Comparison of ENCODE assay signal across 8 cellular contexts in the genomic region with DNA sequence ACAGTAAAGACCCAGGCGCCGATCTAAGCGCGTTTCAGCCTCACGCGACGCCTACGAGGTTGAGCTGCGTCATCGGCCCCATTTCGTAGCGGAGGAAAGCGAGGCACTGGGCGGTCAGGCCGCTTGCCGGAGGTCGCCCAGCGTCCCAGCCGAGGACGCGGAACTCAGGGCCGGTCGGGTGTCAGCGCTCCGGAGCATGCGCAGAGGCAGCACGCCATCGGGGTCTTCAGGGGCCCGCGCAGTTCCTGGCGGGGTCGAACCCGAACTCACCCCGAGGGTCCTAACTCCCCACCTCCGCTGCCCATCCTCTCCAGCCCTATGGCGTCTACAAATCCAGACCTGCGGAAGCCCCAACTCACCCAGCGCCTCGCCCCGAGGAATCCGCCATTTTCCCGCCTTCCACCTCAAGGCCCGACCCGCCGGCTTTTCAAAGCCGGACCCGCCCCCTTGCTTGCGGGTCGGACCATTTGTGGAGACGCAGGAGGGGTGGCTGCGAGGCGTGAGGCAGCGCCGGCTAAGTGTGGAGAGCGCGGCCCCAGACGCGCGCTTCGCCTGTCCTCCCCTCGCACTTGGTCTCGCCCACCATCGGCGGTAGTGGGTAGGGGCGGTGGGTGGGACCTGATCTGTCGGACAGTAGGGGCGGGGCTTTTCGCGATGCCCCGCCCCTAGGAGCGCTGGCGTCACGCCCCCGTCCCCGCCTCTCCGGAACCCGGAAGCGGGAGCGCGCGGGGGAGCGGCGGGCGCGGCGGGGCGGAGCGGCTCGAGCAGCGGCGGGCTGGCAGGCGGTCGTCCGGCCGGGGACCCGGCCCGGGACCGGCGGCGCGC. TPM values are rescaled to one million over a fixed set of nuclear protein-coding genes. Genes with fewer than 3 reads are reported as not detected.
A peak's percentile ranks its signal among the peaks of the same experiment; 100 is the strongest.
DNase-seq lines count a peak whose midpoint lies in the region; ATAC-seq and TF ChIP-seq lines count a peak whose summit lies in the region.

A gene with protein sequence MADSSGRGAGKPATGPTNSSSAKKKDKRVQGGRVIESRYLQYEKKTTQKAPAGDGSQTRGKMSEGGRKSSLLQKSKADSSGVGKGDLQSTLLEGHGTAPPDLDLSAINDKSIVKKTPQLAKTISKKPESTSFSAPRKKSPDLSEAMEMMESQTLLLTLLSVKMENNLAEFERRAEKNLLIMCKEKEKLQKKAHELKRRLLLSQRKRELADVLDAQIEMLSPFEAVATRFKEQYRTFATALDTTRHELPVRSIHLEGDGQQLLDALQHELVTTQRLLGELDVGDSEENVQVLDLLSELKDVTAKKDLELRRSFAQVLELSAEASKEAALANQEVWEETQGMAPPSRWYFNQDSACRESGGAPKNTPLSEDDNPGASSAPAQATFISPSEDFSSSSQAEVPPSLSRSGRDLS (minus strand): TSS at position 418 of the 825 bp plus-strand sequence. CDS start 30 bp downstream, at position 388.
A gene with protein sequence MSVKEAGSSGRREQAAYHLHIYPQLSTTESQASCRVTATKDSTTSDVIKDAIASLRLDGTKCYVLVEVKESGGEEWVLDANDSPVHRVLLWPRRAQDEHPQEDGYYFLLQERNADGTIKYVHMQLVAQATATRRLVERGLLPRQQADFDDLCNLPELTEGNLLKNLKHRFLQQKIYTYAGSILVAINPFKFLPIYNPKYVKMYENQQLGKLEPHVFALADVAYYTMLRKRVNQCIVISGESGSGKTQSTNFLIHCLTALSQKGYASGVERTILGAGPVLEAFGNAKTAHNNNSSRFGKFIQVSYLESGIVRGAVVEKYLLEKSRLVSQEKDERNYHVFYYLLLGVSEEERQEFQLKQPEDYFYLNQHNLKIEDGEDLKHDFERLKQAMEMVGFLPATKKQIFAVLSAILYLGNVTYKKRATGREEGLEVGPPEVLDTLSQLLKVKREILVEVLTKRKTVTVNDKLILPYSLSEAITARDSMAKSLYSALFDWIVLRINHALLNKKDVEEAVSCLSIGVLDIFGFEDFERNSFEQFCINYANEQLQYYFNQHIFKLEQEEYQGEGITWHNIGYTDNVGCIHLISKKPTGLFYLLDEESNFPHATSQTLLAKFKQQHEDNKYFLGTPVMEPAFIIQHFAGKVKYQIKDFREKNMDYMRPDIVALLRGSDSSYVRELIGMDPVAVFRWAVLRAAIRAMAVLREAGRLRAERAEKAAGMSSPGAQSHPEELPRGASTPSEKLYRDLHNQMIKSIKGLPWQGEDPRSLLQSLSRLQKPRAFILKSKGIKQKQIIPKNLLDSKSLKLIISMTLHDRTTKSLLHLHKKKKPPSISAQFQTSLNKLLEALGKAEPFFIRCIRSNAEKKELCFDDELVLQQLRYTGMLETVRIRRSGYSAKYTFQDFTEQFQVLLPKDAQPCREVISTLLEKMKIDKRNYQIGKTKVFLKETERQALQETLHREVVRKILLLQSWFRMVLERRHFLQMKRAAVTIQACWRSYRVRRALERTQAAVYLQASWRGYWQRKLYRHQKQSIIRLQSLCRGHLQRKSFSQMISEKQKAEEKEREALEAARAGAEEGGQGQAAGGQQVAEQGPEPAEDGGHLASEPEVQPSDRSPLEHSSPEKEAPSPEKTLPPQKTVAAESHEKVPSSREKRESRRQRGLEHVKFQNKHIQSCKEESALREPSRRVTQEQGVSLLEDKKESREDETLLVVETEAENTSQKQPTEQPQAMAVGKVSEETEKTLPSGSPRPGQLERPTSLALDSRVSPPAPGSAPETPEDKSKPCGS (N-terminal part only) (plus strand): TSS at position 743 of the 825 bp plus-strand sequence. CDS start 25,941 bp downstream, outside the sequence.

- no peaks in the 10 kb centered on the region for H3K27me3 ChIP-seq in BLaER1 treated with 17β-estradiol and CSF1 and Interleukin-3, amounts not matched to agents 10 nM and 100 nM
- no peaks in the 10 kb centered on the region for H3K27me3 ChIP-seq in layer of hippocampus (ENCODE audit: control insufficient read depth, insufficient read depth, low read length)

- H3K36me3 ChIP-seq in BLaER1 treated with 17β-estradiol and CSF1 and Interleukin-3, amounts not matched to agents 10 nM and 100 nM: peaks cover 25 to 47% (median 36%) of the 10 kb centered on the region in 11 experiments; a peak in 21 of 22 replicates

- DNase-seq in NCI-H69 (lab: John Stamatoyannopoulos, UW) (peak; percentile 100), coronary artery (ENCODE audit: low spot score) (peak; percentile 99)
- DNase-seq in activated CD4-positive, alpha-beta T cell treated with anti-CD3 and anti-CD28 coated beads, Interleukin-2, amount 10 ng/mL, durations not matched to agents 24 days and 14 days: peak; percentile 100
- DNase-seq in stimulated activated CD4-positive, alpha-beta T cell treated with anti-CD3 and anti-CD28 coated beads, Interleukin-1b, Interleukin-23, amount 100 ng/mL, for 24 hours (ENCODE audit: low read depth in 4 of 4, low spot score in 1 of 4): peak; percentile 88 to 99 (median 96)

- H3K27me3 Mint-ChIP-seq in activated CD4-positive, alpha-beta T cell treated with anti-CD3 and anti-CD28 coated beads, Interleukin-2, amount 10 ng/mL, durations not matched to agents 24 days and 14 days: no peaks in the 10 kb centered on the region

- intact Hi-C loops in activated CD4-positive, alpha-beta T cell treated with anti-CD3 and anti-CD28 coated beads, Interleukin-2, amount 10 ng/mL, durations not matched to agents 24 days and 14 days (cut with micrococcal nuclease): loop anchor here (1.0 to 10.0 kb wide), 5 partner anchors 8 to 320 kb away; a partner anchor contains a TSS

- peaks cover 23 to 72% (median 39%) of the 10 kb centered on the region in 11 experiments; a peak in 21 of 22 replicates for H4K20me1 ChIP-seq in BLaER1 treated with 17β-estradiol and CSF1 and Interleukin-3, amounts not matched to agents 10 nM and 100 nM

- peak within 1 kb of the TSS; percentile 100 for H3K4me3 Mint-ChIP-seq in activated CD4-positive, alpha-beta T cell treated with anti-CD3 and anti-CD28 coated beads, Interleukin-2, amount 10 ng/mL, durations not matched to agents 24 days and 14 days

- H3K4me1 ChIP-seq in BLaER1 treated with 17β-estradiol and CSF1 and Interleukin-3, amounts not matched to agents 10 nM and 100 nM: peaks cover 59 to 78% (median 63%) of the 10 kb centered on the region in 10 experiments

- H3K27ac ChIP-seq in BLaER1 treated with 17β-estradiol and CSF1 and Interleukin-3, amounts not matched to agents 10 nM and 100 nM: peak within 1 kb of the TSS; percentile 77 to 99 (median 92)
- H3K27ac ChIP-seq in coronary artery (peak within 1 kb of the TSS; percentile 94 to 98), layer of hippocampus (ENCODE audit: low read depth, low read length) (peak within 1 kb of the TSS; percentile 93)

- TF ChIP-seq CTCF in coronary artery (IDR thresholded peaks at IDR 0.05): no peak

- no peaks in the 10 kb centered on the region for H3K9me3 Mint-ChIP-seq in activated CD4-positive, alpha-beta T cell treated with anti-CD3 and anti-CD28 coated beads, Interleukin-2, amount 10 ng/mL, durations not matched to agents 24 days and 14 days

- peak within 1 kb of the TSS; percentile 86 to 96 (median 92) for H3K9ac ChIP-seq in BLaER1 treated with 17β-estradiol and CSF1 and Interleukin-3, amounts not matched to agents 10 nM and 100 nM

- peak; percentile 66 for ATAC-seq in GM19351 (IDR thresholded peaks at IDR 0.05; ENCODE audit: unreplicated experiment)
- peak; percentile 73 for ATAC-seq in HG03520 (IDR thresholded peaks at IDR 0.05; ENCODE audit: unreplicated experiment)

- peak within 1 kb of the TSS; percentile 94 to 100 (median 99) for H3K4me2 ChIP-seq in BLaER1 treated with 17β-estradiol and CSF1 and Interleukin-3, amounts not matched to agents 10 nM and 100 nM

- H3K27ac Mint-ChIP-seq in activated CD4-positive, alpha-beta T cell treated with anti-CD3 and anti-CD28 coated beads, Interleukin-2, amount 10 ng/mL, durations not matched to agents 24 days and 14 days: peak within 1 kb of the TSS; percentile 99

- H3K9me3 ChIP-seq in BLaER1 treated with 17β-estradiol and CSF1 and Interleukin-3, amounts not matched to agents 10 nM and 100 nM (replicated peaks in 1 of 11): no peaks in the 10 kb centered on the region

- H3K4me3 ChIP-seq in BLaER1 treated with 17β-estradiol and CSF1 and Interleukin-3, amounts not matched to agents 10 nM and 100 nM: peak within 1 kb of the TSS; percentile 78 to 97 (median 93)
- peak within 1 kb of the TSS; percentile 97 for H3K4me3 ChIP-seq in coronary artery

- H3K4me1 Mint-ChIP-seq in activated CD4-positive, alpha-beta T cell treated with anti-CD3 and anti-CD28 coated beads, Interleukin-2, amount 10 ng/mL, durations not matched to agents 24 days and 14 days: peaks cover 51% of the 10 kb centered on the region

- H3K36me3 Mint-ChIP-seq in activated CD4-positive, alpha-beta T cell treated with anti-CD3 and anti-CD28 coated beads, Interleukin-2, amount 10 ng/mL, durations not matched to agents 24 days and 14 days (ENCODE audit: low read depth): peaks cover 42% of the 10 kb centered on the region

RNA-seq across cellular contexts. Expression of the first gene that starts in this region (rescaled TPM):
- total RNA-seq in activated CD4-positive, alpha-beta T cell treated with anti-CD3 and anti-CD28 coated beads, Interleukin-2, amount 10 ng/mL, durations not matched to agents 24 days and 14 days: 32.5 and 35.0 TPM in 2 replicates

RNA-seq across cellular contexts. Expression of the second gene that starts in this region (rescaled TPM):
- 120 TPM in 2 replicates for total RNA-seq in activated CD4-positive, alpha-beta T cell treated with anti-CD3 and anti-CD28 coated beads, Interleukin-2, amount 10 ng/mL, durations not matched to agents 24 days and 14 days

Comparison
In these comparisons a context has a peak if more than half of its experiments do, and no peak if none do; other contexts are left out.
1. Peak in every context shown above with its lines: DNase-seq, ATAC-seq, H3K4me3 ChIP-seq and H3K27ac ChIP-seq.